ENCODE assay signal across 8 cellular contexts in genomic region chr12:30754750-30755394, GRCh38. TPM values are rescaled to one million over a fixed set of nuclear protein-coding genes. Genes with fewer than 3 reads are reported as not detected.
DNase-seq lines count a peak whose midpoint lies in the region; ATAC-seq, FAIRE-seq and TF ChIP-seq lines count a peak whose summit lies in the region.

Gene CAPRIN2, minus strand, starts transcription at chr12:30754951. Its CDS starts 1,431 bp downstream, at chr12:30753520.

- no peaks in the 10 kb centered on the region for H3K9me1 ChIP-seq in endothelial cell of umbilical vein (replicated peaks; ENCODE audit: control insufficient read depth, extremely low read depth, insufficient read depth, low read length)

- H3K27me3 ChIP-seq in OCI-LY1 (ENCODE audit: insufficient read depth, low read length) (no peaks in the 10 kb centered on the region), endothelial cell of umbilical vein (ENCODE audit: control insufficient read depth in 2 of 2, insufficient read depth in 2 of 2, low read length in 2 of 2) (no peaks in the 10 kb centered on the region)

- no peaks in the 10 kb centered on the region for H3K9me3 ChIP-seq in OCI-LY1 (ENCODE audit: low read length)
- H3K9me3 ChIP-seq in endothelial cell of umbilical vein (replicated peaks; ENCODE audit: control insufficient read depth, insufficient read depth, low read length), result no peaks in the 10 kb centered on the region

- DNase-seq in DMS 273 treated with DMSO at 0.1 percent for 48 hours (lab: John Stamatoyannopoulos, UW) (peak; percentile 67), HuH-7.5 (ENCODE audit: low spot score) (peak; percentile 77), activated T-cell treated with anti-CD3 and anti-CD28 coated beads for 1 hour (ENCODE audit: low read depth) (peak; percentile 90), endothelial cell of umbilical vein (ENCODE audit: low read depth, low spot score) (peak; percentile 95), midbrain (lab: John Stamatoyannopoulos, UW) (peak; percentile 91)
- DNase-seq in stimulated activated CD8-positive, alpha-beta memory T cell treated with anti-CD3 and anti-CD28 coated beads, Interleukin-15, amount 100 ng/mL, for 48 hours (ENCODE audit: low read depth in 2 of 2), result peak; percentile 91 to 92

- FAIRE-seq in endothelial cell of umbilical vein (lab: Jason Lieb, UNC), result peak; percentile 70

- H2AFZ ChIP-seq in OCI-LY1 (ENCODE audit: low read length) (peak within 1 kb of the TSS; percentile 97), endothelial cell of umbilical vein (ENCODE audit: low read depth, low read length) (peak within 1 kb of the TSS; percentile 62)

- peak within 1 kb of the TSS; percentile 95 for H3K4me2 ChIP-seq in OCI-LY1 (ENCODE audit: low read length)
- peak within 1 kb of the TSS; percentile 55 for H3K4me2 ChIP-seq in endothelial cell of umbilical vein (ENCODE audit: insufficient read depth, low read length)

- H3K4me1 ChIP-seq in OCI-LY1 (ENCODE audit: insufficient read depth, low read length, severe bottlenecking) (peaks cover 28% of the 10 kb centered on the region), endothelial cell of umbilical vein (ENCODE audit: control insufficient read depth, extremely low read depth, insufficient read depth, low read length) (peaks cover 15% of the 10 kb centered on the region)

- CTCF ChIA-PET in endothelial cell of umbilical vein (lab: Charles Lee), result interaction anchor here (0.7 to 5.2 kb wide), 8 partner anchors 10 to 60 kb away, joined by 3 to 55 read pairs (median 6); no protein-coding TSS in a partner anchor

- dilution Hi-C loops in endothelial cell of umbilical vein (cut with MboI; ENCODE audit: extremely low pct_ligation_motif_present, low sequenced_read_pairs), result no loop called here

- no TSS peak for BruUV-seq in endothelial cell of umbilical vein (replicated peaks; lab: Mats Ljungman, UMichigan)

- TF ChIP-seq CTCF in OCI-LY1 (IDR thresholded peaks at IDR 0.05; ENCODE audit: low read length), result no peak; the same call in 1 of the 2 replicates
- peak in 1 of 2 donors; percentile 20 for TF ChIP-seq CTCF in endothelial cell of umbilical vein (IDR thresholded peaks at IDR 0.05; ENCODE audit: extremely low read depth in 1 of 2, insufficient read depth in 1 of 2, low read depth in 1 of 2, low read length in 2 of 2)

- H3K4me3 ChIP-seq in OCI-LY1 (ENCODE audit: low read depth, low read length, poor library complexity, severe bottlenecking) (peak within 1 kb of the TSS; percentile 85), endothelial cell of umbilical vein (replicated peaks in 1 of 3; ENCODE audit: insufficient read depth in 1 of 3, low read depth in 1 of 3, low read length in 3 of 3) (peak within 1 kb of the TSS; percentile 7 to 70 (median 53))

- TF ChIP-seq POLR2A in endothelial cell of umbilical vein (IDR thresholded peaks at IDR 0.05; ENCODE audit: low read depth, low read length), result peak; percentile 67

- no peaks in the 10 kb centered on the region for H3K9me2 ChIP-seq in OCI-LY1 (ENCODE audit: low read depth, low read length)

- peak within 1 kb of the TSS; percentile 78 for H3K9ac ChIP-seq in OCI-LY1 (ENCODE audit: low read length)
- peak within 1 kb of the TSS; percentile 54 for H3K9ac ChIP-seq in endothelial cell of umbilical vein (replicated peaks; ENCODE audit: extremely low read depth, insufficient read depth, low read length)

- intact Hi-C loops in endothelial cell of umbilical vein (cut with micrococcal nuclease), result loop anchor here (1.0 kb wide), 3 partner anchors 40 to 60 kb away; partner anchors contain the start of gene IPO8

- POLR2A ChIA-PET in endothelial cell of umbilical vein (lab: Charles Lee), result interaction anchor here (0.6 to 2.8 kb wide), 3 partner anchors 41 to 142 kb away, joined by 5 to 22 read pairs (median 6); partner anchors contain the start of gene IPO8

- no peaks in the 10 kb centered on the region for H3F3A ChIP-seq in OCI-LY1 (ENCODE audit: insufficient read depth, low read length)

- peak; percentile 94 for ATAC-seq in GM21528 (IDR thresholded peaks at IDR 0.05; ENCODE audit: low FRiP score, unreplicated experiment)

- H3K36me3 ChIP-seq in OCI-LY1 (ENCODE audit: insufficient read depth, low read length), result no peaks in the 10 kb centered on the region
- H3K36me3 ChIP-seq in endothelial cell of umbilical vein (ENCODE audit: control insufficient read depth in 2 of 2, extremely low read depth in 1 of 2, insufficient read depth in 2 of 2, low read length in 2 of 2), result no peaks in the 10 kb centered on the region

- H4K20me1 ChIP-seq in OCI-LY1 (ENCODE audit: insufficient read depth, low read length) (no peaks in the 10 kb centered on the region), endothelial cell of umbilical vein (replicated peaks; ENCODE audit: control insufficient read depth, extremely low read depth, insufficient read depth, low read length) (no peaks in the 10 kb centered on the region)

- H3K79me2 ChIP-seq in OCI-LY1 (ENCODE audit: insufficient read depth, low read length) (no peaks in the 10 kb centered on the region), endothelial cell of umbilical vein (ENCODE audit: control insufficient read depth, insufficient read depth, low read length) (peaks cover 39% of the 10 kb centered on the region)

- H3K27ac ChIP-seq in OCI-LY1 (ENCODE audit: low read depth, low read length, poor library complexity, severe bottlenecking) (peak within 1 kb of the TSS; percentile 16), endothelial cell of umbilical vein (ENCODE audit: insufficient read depth, low read depth, low read length) (peak within 1 kb of the TSS; percentile 38)

TF ChIP-seq in endothelial cell of umbilical vein, 7 proteins besides CTCF, POLR2A, EP300 and RAD21:
- TF ChIP-seq MAX (IDR thresholded peaks at IDR 0.05; ENCODE audit: insufficient read depth, insufficient read length) (no peak), POLR2AphosphoS5 (IDR thresholded peaks at IDR 0.05; ENCODE audit: insufficient read depth, low read depth, low read length) (peak; percentile 95), JUN (IDR thresholded peaks at IDR 0.05; ENCODE audit: borderline replicate concordance, insufficient read depth, insufficient read length, low read depth) (no peak), FOS (IDR thresholded peaks at IDR 0.05; ENCODE audit: borderline replicate concordance, insufficient read depth, low read length) (peak; percentile 30), MYC (IDR thresholded peaks at IDR 0.05; ENCODE audit: low read depth, low read length) (no peak)

RNA-seq across cellular contexts. Expression of gene CAPRIN2, which starts in this region (rescaled TPM):
- 25.0 and 29.9 TPM in 2 replicates for total RNA-seq in endothelial cell of umbilical vein
- 11.3 and 13.5 TPM in 2 replicates for polyA plus RNA-seq in endothelial cell of umbilical vein
- 8.0 and 9.2 TPM in 2 replicates for polyA plus RNA-seq in endothelial cell of umbilical vein (2011; cell fraction: cytosol; rRNA removed)
- polyA plus RNA-seq in endothelial cell of umbilical vein (2011; cell fraction: nucleus; rRNA removed), result 95.4 and 104 TPM in 2 replicates
- polyA plus RNA-seq in endothelial cell of umbilical vein (2012), result 24.2 and 25.2 TPM in 2 replicates
- polyA minus RNA-seq in endothelial cell of umbilical vein, result 13.4 and 19.5 TPM in 2 replicates
- 7.1 TPM for polyA minus RNA-seq in endothelial cell of umbilical vein (2011; cell fraction: cytosol; rRNA and poly(A)+ RNA removed)
- polyA minus RNA-seq in endothelial cell of umbilical vein (2011; cell fraction: nucleus; rRNA and poly(A)+ RNA removed), result 31.7 and 44.6 TPM in 2 replicates

Comparison
In these comparisons a context has a peak if more than half of its experiments do, and no peak if none do; other contexts are left out.
1. Peak in every context shown above with its lines: DNase-seq, ATAC-seq, H3K4me3 ChIP-seq and H3K27ac ChIP-seq.